In genomic region chr9:99807276-99807852, GRCh38 we compare ENCODE assay signal across 8 cellular contexts. TPM values are rescaled to one million over a fixed set of nuclear protein-coding genes. Genes with fewer than 3 reads are reported as not detected.
DNase-seq lines count a peak whose midpoint lies in the region; ATAC-seq and TF ChIP-seq lines count a peak whose summit lies in the region.

No MANE protein-coding gene starts in this region.

- H2AFZ ChIP-seq in KMS-11 (ENCODE audit: low read depth): no peak overlapping the region

- H3K4me1 ChIP-seq in KMS-11 (ENCODE audit: low read depth, poor library complexity, severe bottlenecking) (peaks cover 3% of the 10 kb centered on the region), RWPE2 (ENCODE audit: insufficient read depth, poor library complexity, severe bottlenecking) (no peaks in the 10 kb centered on the region), gastrocnemius medialis (peaks cover 7 to 18% of the 10 kb centered on the region in 2 donors)

- in situ Hi-C loops in gastrocnemius medialis (cut with MboI; ENCODE audit: low sequenced_read_pairs in 4 of 4): loop anchor here in 3 of 4 donors (25.0 kb wide), 3 partner anchors 405 to 620 kb away; partner anchors contain the start of genes ALG2 (in 1 of the 3) and SEC61B (in 1 of the 3)

- DNase-seq in Ammon's horn (ENCODE audit: low spot score) (peak; percentile 65), RWPE2 (ENCODE audit: low spot score) (no peak), left ventricle myocardium superior (peak; percentile 66), gastrocnemius medialis (peak in 1 of 2 donors; percentile 44)
- DNase-seq in activated naive CD8-positive, alpha-beta T cell treated with anti-CD3 and anti-CD28 coated beads, Interleukin-2, amount 50 U/mL, for 24 hours: peak; percentile 70

- H3K4me3 ChIP-seq in KMS-11 (IDR thresholded peaks at IDR 0.05; ENCODE audit: insufficient read depth, low read depth, low read length) (no peak overlapping the region), RWPE2 (ENCODE audit: severe bottlenecking) (no peak overlapping the region), gastrocnemius medialis (no peak overlapping the region)

- peak; percentile 91 for TF ChIP-seq CTCF in KMS-11 (conservative IDR thresholded peaks at IDR 0.05; ENCODE audit: low read depth, low read length)
- TF ChIP-seq CTCF in RWPE2 (IDR thresholded peaks at IDR 0.05; ENCODE audit: poor library complexity, severe bottlenecking): peak; percentile 93
- peak; percentile 12 to 64 (median 55) for TF ChIP-seq CTCF in gastrocnemius medialis (IDR thresholded peaks at IDR 0.05 in 4 of 5, conservative IDR thresholded peaks at IDR 0.05 in 1 of 5)

- H3K9me3 ChIP-seq in RWPE2 (ENCODE audit: severe bottlenecking): no peaks in the 10 kb centered on the region
- H3K9me3 ChIP-seq in gastrocnemius medialis: no peaks in the 10 kb centered on the region

- intact Hi-C loops in left ventricle myocardium superior (cut with micrococcal nuclease): no loop called here
- intact Hi-C loops in gastrocnemius medialis (cut with DNase I; ENCODE audit: low total_unique reads): no loop called here

- no peaks in the 10 kb centered on the region for H4K20me1 ChIP-seq in KMS-11 (ENCODE audit: insufficient read depth)

- peaks cover 3% of the 10 kb centered on the region for H3K36me3 Mint-ChIP-seq in activated naive CD8-positive, alpha-beta T cell treated with anti-CD3 and anti-CD28 coated beads, Interleukin-2, amount 50 U/mL, for 24 hours (ENCODE audit: low read depth)

- no peak overlapping the region for H3K9ac ChIP-seq in KMS-11

- no peak overlapping the region for H3K4me2 ChIP-seq in KMS-11

- no peaks in the 10 kb centered on the region for H3K36me3 ChIP-seq in KMS-11 (ENCODE audit: insufficient read depth)
- H3K36me3 ChIP-seq in RWPE2 (ENCODE audit: low read depth): 0 out of 2 replicates have a peak, but pooled peaks cover 3% of the 10 kb centered on the region
- no peaks in the 10 kb centered on the region for H3K36me3 ChIP-seq in gastrocnemius medialis

- H3K79me2 ChIP-seq in KMS-11 (ENCODE audit: insufficient read depth, low read depth): no peaks in the 10 kb centered on the region

- H3K27ac Mint-ChIP-seq in activated naive CD8-positive, alpha-beta T cell treated with anti-CD3 and anti-CD28 coated beads, Interleukin-2, amount 50 U/mL, for 24 hours: peak overlapping the region; percentile 37

- H3K27me3 Mint-ChIP-seq in activated naive CD8-positive, alpha-beta T cell treated with anti-CD3 and anti-CD28 coated beads, Interleukin-2, amount 50 U/mL, for 24 hours: no peaks in the 10 kb centered on the region

- H3K27me3 ChIP-seq in KMS-11 (ENCODE audit: insufficient read depth, low read depth): no peaks in the 10 kb centered on the region
- no peaks in the 10 kb centered on the region for H3K27me3 ChIP-seq in RWPE2 (ENCODE audit: insufficient read depth, poor library complexity, severe bottlenecking)
- no peaks in the 10 kb centered on the region for H3K27me3 ChIP-seq in gastrocnemius medialis

- peak; percentile 63 for ATAC-seq in GM18907 (IDR thresholded peaks at IDR 0.05; ENCODE audit: unreplicated experiment)
- ATAC-seq in RWPE2 (ENCODE audit: low read depth): peak; percentile 68; the same call in 2 of the 3 replicates
- no peak for ATAC-seq in activated naive CD8-positive, alpha-beta T cell treated with anti-CD3 and anti-CD28 coated beads, Interleukin-2, amount 50 U/mL, for 24 hours
- ATAC-seq in left ventricle myocardium superior: peak; percentile 56
- ATAC-seq in gastrocnemius medialis: peak; percentile 42 to 65
- ATAC-seq in HG02610 (IDR thresholded peaks at IDR 0.05; ENCODE audit: unreplicated experiment): no peak

- no peak overlapping the region for H3K4me3 Mint-ChIP-seq in activated naive CD8-positive, alpha-beta T cell treated with anti-CD3 and anti-CD28 coated beads, Interleukin-2, amount 50 U/mL, for 24 hours

- H3K4me1 Mint-ChIP-seq in activated naive CD8-positive, alpha-beta T cell treated with anti-CD3 and anti-CD28 coated beads, Interleukin-2, amount 50 U/mL, for 24 hours: peaks cover 55% of the 10 kb centered on the region

- no peak for TF ChIP-seq POLR2A in gastrocnemius medialis (IDR thresholded peaks at IDR 0.05)

- H3K9me3 Mint-ChIP-seq in activated naive CD8-positive, alpha-beta T cell treated with anti-CD3 and anti-CD28 coated beads, Interleukin-2, amount 50 U/mL, for 24 hours: no peaks in the 10 kb centered on the region

- no peak overlapping the region for H3K27ac ChIP-seq in KMS-11
- H3K27ac ChIP-seq in RWPE2 (ENCODE audit: poor library complexity, severe bottlenecking): no peak overlapping the region
- no peak overlapping the region for H3K27ac ChIP-seq in gastrocnemius medialis

RNA-seq across cellular contexts. Expression of gene NR4A3, which starts 14.3 kb away (rescaled TPM):
- total RNA-seq in left ventricle myocardium superior (4.1 TPM), gastrocnemius medialis (10 to 100 TPM in 1 of 4 donors, 1 to 10 TPM in 3; 1.8 to 34.0 (median 3.8) TPM)

Comparison
In these comparisons a context has a peak if more than half of its experiments do, and no peak if none do; other contexts are left out.
1. ATAC-seq: peak in GM18907 (single experiment), RWPE2 (single experiment), left ventricle myocardium superior (single experiment) and gastrocnemius medialis (2 of 2); none in activated naive CD8-positive, alpha-beta T cell treated with anti-CD3 and anti-CD28 coated beads, Interleukin-2, amount 50 U/mL, for 24 hours (single experiment) and HG02610 (single experiment).
2. Peak in every context shown above with its lines, with median percentiles within 50 percentile points of each other: CTCF ChIP-seq.